In the genomic region with DNA sequence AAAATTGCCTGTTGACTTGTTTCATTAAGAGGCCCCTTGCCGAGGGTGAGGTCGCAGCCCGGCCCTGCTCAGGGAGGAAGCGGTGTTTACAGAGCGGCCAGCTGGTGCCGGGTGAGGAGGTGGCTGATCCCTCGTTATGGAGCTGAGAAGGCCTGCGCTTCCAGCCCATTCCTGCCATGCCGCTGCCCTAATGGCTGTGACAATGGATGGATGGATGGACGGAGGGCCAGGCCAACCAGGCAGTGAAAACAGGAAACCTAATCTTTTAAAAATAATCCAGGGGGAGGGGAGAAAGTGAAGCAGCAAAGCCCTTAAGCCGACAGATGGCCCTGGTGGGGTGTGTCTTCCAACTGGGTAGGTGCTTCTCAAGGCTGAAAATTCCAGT, we compare ENCODE assay signal across 8 cellular contexts. TPM values are rescaled to one million over a fixed set of nuclear protein-coding genes. Genes with fewer than 3 reads are reported as not detected.
DNase-seq lines count a peak whose midpoint lies in the region; ATAC-seq and TF ChIP-seq lines count a peak whose summit lies in the region.

No MANE protein-coding gene starts in this region.

- no peaks in the 10 kb centered on the region for H3K36me3 ChIP-seq in fibroblast of lung (ENCODE audit: control insufficient read depth, insufficient read depth, low read length)

- intact Hi-C loops in head of caudate nucleus (cut with DNase I), result no loop called here

- H3K27ac Mint-ChIP-seq in progenitor cell of endocrine pancreas, result peak overlapping the region; percentile 96

- H3K4me3 Mint-ChIP-seq in progenitor cell of endocrine pancreas (ENCODE audit: low read depth), result peak overlapping the region; percentile 58

- H2AFZ ChIP-seq in fibroblast of lung (ENCODE audit: low read length), result no peak overlapping the region

- H3K27me3 ChIP-seq in fibroblast of lung (ENCODE audit: control insufficient read depth, insufficient read depth, low read length), result no peaks in the 10 kb centered on the region

- no peaks in the 10 kb centered on the region for H4K20me1 ChIP-seq in fibroblast of lung (ENCODE audit: control insufficient read depth, extremely low read depth, insufficient read depth, low read length)

- no peaks in the 10 kb centered on the region for H3K9me3 Mint-ChIP-seq in progenitor cell of endocrine pancreas (ENCODE audit: low read depth)

- CTCF ChIA-PET in RWPE1 (lab: Yijun Ruan, JAX), result interaction anchor here (1.3 kb wide), 1 partner anchor 167 kb away, joined by 3 read pairs; no protein-coding TSS in a partner anchor

- TF ChIP-seq CTCF in AG10803 (conservative IDR thresholded peaks at IDR 0.05; ENCODE audit: low read length) (no peak), RWPE1 (conservative IDR thresholded peaks at IDR 0.05; ENCODE audit: low read depth) (no peak), fibroblast of lung (conservative IDR thresholded peaks at IDR 0.05 in 1 of 2, IDR thresholded peaks at IDR 0.05 in 1 of 2; ENCODE audit: low read depth in 1 of 2, low read length in 2 of 2) (no peak), progenitor cell of endocrine pancreas (IDR thresholded peaks at IDR 0.05; ENCODE audit: unreplicated experiment) (no peak)

- no peak for ATAC-seq in HG03108 (IDR thresholded peaks at IDR 0.05; ENCODE audit: unreplicated experiment)

- H3K27me3 Mint-ChIP-seq in progenitor cell of endocrine pancreas, result no peaks in the 10 kb centered on the region

- peaks cover 27% of the 10 kb centered on the region for H3K79me2 ChIP-seq in fibroblast of lung (ENCODE audit: control insufficient read depth, insufficient read depth, low read length)

- H3K4me1 Mint-ChIP-seq in progenitor cell of endocrine pancreas (ENCODE audit: low read depth), result peaks cover 72% of the 10 kb centered on the region

- H3K9me3 ChIP-seq in fibroblast of lung (ENCODE audit: control insufficient read depth, insufficient read depth, low read depth, low read length), result no peaks in the 10 kb centered on the region

- H3K9ac ChIP-seq in fibroblast of lung (ENCODE audit: insufficient read depth, low read length), result no peak overlapping the region

- POLR2A ChIA-PET in RWPE1 (lab: Yijun Ruan, JAX; ENCODE audit: low non-redundant PET), result interaction anchor here (0.5 kb wide), 1 partner anchor 60 kb away, joined by 3 read pairs; no protein-coding TSS in a partner anchor

- peaks cover 32% of the 10 kb centered on the region for H3K4me1 ChIP-seq in fibroblast of lung (ENCODE audit: control insufficient read depth, extremely low read depth, insufficient read depth, low read length)

- no peak overlapping the region for H3K4me3 ChIP-seq in AG10803 (ENCODE audit: low read length)
- no peak overlapping the region for H3K4me3 ChIP-seq in fibroblast of lung (replicated peaks in 1 of 4; ENCODE audit: control extremely low read depth in 1 of 4, insufficient read depth in 1 of 4, low read depth in 3 of 4, low read length in 4 of 4)

- peak overlapping the region; percentile 75 for H3K4me2 ChIP-seq in fibroblast of lung (ENCODE audit: extremely low read depth, insufficient read depth, low read length)

- H3K36me3 Mint-ChIP-seq in progenitor cell of endocrine pancreas (ENCODE audit: insufficient read depth), result peaks cover 1% of the 10 kb centered on the region

- peak; percentile 36 for DNase-seq in AG10803 (ENCODE audit: low read depth)
- DNase-seq in HT-29 (ENCODE audit: low spot score), result peak; percentile 22
- no peak for DNase-seq in RWPE1 (ENCODE audit: low spot score)
- DNase-seq in fibroblast of lung (ENCODE audit: low read depth in 2 of 2), result peak; percentile 77 to 79
- peak; percentile 50 for DNase-seq in progenitor cell of endocrine pancreas (ENCODE audit: low spot score, unreplicated experiment)
- no peak for DNase-seq in epidermal melanocyte (ENCODE audit: insufficient read length, low spot score)
- DNase-seq in head of caudate nucleus, result no peak

- peak overlapping the region; percentile 80 for H3K27ac ChIP-seq in RWPE1
- peak overlapping the region; percentile 40 for H3K27ac ChIP-seq in fibroblast of lung (ENCODE audit: insufficient read depth, low read length)

RNA-seq across cellular contexts. Expression of a gene that starts 38.5 kb away (rescaled TPM):
- total RNA-seq in HT-29 (2014; rRNA removed; shearing (Covaris generic)), result 60.3 and 69.1 TPM in 2 replicates
- total RNA-seq in fibroblast of lung (33.4 and 66.6 TPM in 2 replicates), progenitor cell of endocrine pancreas (102 and 106 TPM in 2 replicates)
- 15.7 and 42.7 TPM in 2 replicates for polyA plus RNA-seq in fibroblast of lung
- polyA plus RNA-seq in fibroblast of lung (2012), result 21.1 and 61.8 TPM in 2 replicates
- polyA minus RNA-seq in fibroblast of lung (ENCODE audit: low replicate concordance), result 157 and 274 TPM in 2 replicates

Comparison
In these comparisons a context has a peak if more than half of its experiments do, and no peak if none do; other contexts are left out.
1. DNase-seq: peak in AG10803 (single experiment), HT-29 (single experiment), fibroblast of lung (2 of 2) and progenitor cell of endocrine pancreas (single experiment); none in RWPE1 (single experiment), epidermal melanocyte (single experiment) and head of caudate nucleus (0 of 42).